Comparison of ENCODE assay signal across 9 cellular contexts in genomic region chr9:134390947-134391318, GRCh38.
DNase-seq lines count a peak whose midpoint lies in the region; ATAC-seq and TF ChIP-seq lines count a peak whose summit lies in the region.
"Had no signal": no experiment of that assay in that cellular context is flagged by ENCODE, and none has a peak within 500 bp of the region (broad histone marks: within the 10 kb centered on the region; RNA-seq: fewer than 3 reads in every experiment).

No MANE protein-coding gene starts in this region.

- ATAC-seq in GM19468 (IDR thresholded peaks at IDR 0.05; ENCODE audit: extremely low read depth, unreplicated experiment) (peak; percentile 5), HG03378 (IDR thresholded peaks at IDR 0.05; ENCODE audit: unreplicated experiment) (peak; percentile 29), omental fat pad (ENCODE audit: low FRiP score) (no peak)

- no peak for DNase-seq in GM12864 (ENCODE audit: low read depth)
- no peak for DNase-seq in immature natural killer cell
- DNase-seq in DMS53 treated with DMSO at 0.1 percent for 48 hours (lab: John Stamatoyannopoulos, UW; ENCODE audit: unreplicated experiment) = no peak
- DNase-seq in C1 segment of cervical spinal cord (lab: John Stamatoyannopoulos, UW) = no peak
- no peak for DNase-seq in omental fat pad (ENCODE audit: low spot score)
- DNase-seq in brain microvascular endothelial cell = no peak
- DNase-seq: DMS53 had no signal

- H3K36me3 Mint-ChIP-seq in immature natural killer cell = no peaks in the 10 kb centered on the region

- H3K27me3 ChIP-seq in brain microvascular endothelial cell (replicated peaks) = no peaks in the 10 kb centered on the region

- in situ Hi-C loops in brain microvascular endothelial cell (cut with HindIII; ENCODE audit: low pct_ligation_motif_present, low sequenced_read_pairs) = no loop called here

- H3K4me3 ChIP-seq in GM12864 (ENCODE audit: low read depth, low read length) (peak overlapping the region; percentile 77), brain microvascular endothelial cell (ENCODE audit: low read depth, low read length) (no peak overlapping the region)

- H3K27ac Mint-ChIP-seq in immature natural killer cell = peak overlapping the region; percentile 79 to 97 (median 92)

- peaks cover 9 to 26% (median 17%) of the 10 kb centered on the region in 3 donors for H3K27me3 Mint-ChIP-seq in immature natural killer cell (ENCODE audit: low read depth in 3 of 3)

- H3K9me3 Mint-ChIP-seq in immature natural killer cell = peaks cover 0 to 3% (median 0%) of the 10 kb centered on the region in 6 donors

- H3K4me3 Mint-ChIP-seq in immature natural killer cell = peak overlapping the region; percentile 62 to 87 (median 73)

- no peaks in the 10 kb centered on the region for H3K36me3 ChIP-seq in brain microvascular endothelial cell (replicated peaks)

- H3K4me1 Mint-ChIP-seq in immature natural killer cell = peaks cover 53 to 89% of the 10 kb centered on the region in 2 donors

- TF ChIP-seq CTCF in GM12864 (IDR thresholded peaks at IDR 0.05; ENCODE audit: low read depth, low read length, missing control alignments) = no peak
- no peak for TF ChIP-seq CTCF in omental fat pad (IDR thresholded peaks at IDR 0.05)
- TF ChIP-seq CTCF in brain microvascular endothelial cell (IDR thresholded peaks at IDR 0.05; ENCODE audit: low read depth, low read length, missing control alignments) = no peak

- no peak overlapping the region for H3K27ac ChIP-seq in brain microvascular endothelial cell
